Comparison of ENCODE assay signal across 18 cellular contexts in genomic region chr1:223836586-223836985, GRCh38. TPM values are rescaled to one million over a fixed set of nuclear protein-coding genes. Genes with fewer than 3 reads are reported as not detected.
DNase-seq lines count a peak whose midpoint lies in the region; ATAC-seq, FAIRE-seq and TF ChIP-seq lines count a peak whose summit lies in the region.
"Had no signal": no experiment of that assay in that cellular context is flagged by ENCODE, and none has a peak within 500 bp of the region (broad histone marks: within the 10 kb centered on the region; RNA-seq: fewer than 3 reads in every experiment).

No MANE protein-coding gene starts in this region.

- TF ChIP-seq RAD21 in K562 (CRISPR knock-in tag; conservative IDR thresholded peaks at IDR 0.05 in 1 of 2, IDR thresholded peaks at IDR 0.05 in 1 of 2): no peak

- TF ChIP-seq EP300 in K562 (IDR thresholded peaks at IDR 0.05; ENCODE audit: low read length): no peak

- no peaks in the 10 kb centered on the region for H3K9me1 ChIP-seq in K562 (ENCODE audit: control insufficient read depth, insufficient read depth, low read length)

- peaks cover 4% of the 10 kb centered on the region; the same call in 1 of the 2 replicates for H3K36me3 ChIP-seq in BLaER1
- H3K36me3 ChIP-seq in K562 (ENCODE audit: control insufficient read depth, insufficient read depth, low read length): peaks cover 12% of the 10 kb centered on the region; the same call in 1 of the 3 replicates
- no peaks in the 10 kb centered on the region for H3K36me3 ChIP-seq in neutrophil
- H3K36me3 ChIP-seq in heart left ventricle: no peaks in the 10 kb centered on the region
- H3K36me3 ChIP-seq: prostate gland had no signal

- POLR2A ChIA-PET in K562 (lab: Yijun Ruan, JAX): interaction anchor here (0.6 to 4.2 kb wide), 7 partner anchors 10 to 748 kb away, joined by 3 to 22 read pairs (median 5); partner anchors contain the start of gene TP53BP2

- H3K79me2 ChIP-seq in K562 (ENCODE audit: control insufficient read depth, insufficient read depth, low read length): peaks cover 100% of the 10 kb centered on the region

- DNase-seq in HL-60 (ENCODE audit: low read depth in 1 of 2, low spot score in 1 of 2) (no peak), K562 (ENCODE audit: extremely low read depth in 1 of 4, low spot score in 3 of 4) (peak in 2 of 4 experiments; percentile 39 to 47), NCI-H524 treated with DMSO at 0.1 percent for 48 hours (lab: John Stamatoyannopoulos, UW) (no peak), NOMO-1 treated with DMSO at 0.1 percent for 48 hours (lab: John Stamatoyannopoulos, UW; ENCODE audit: unreplicated experiment) (no peak), heart left ventricle (no peak)
- DNase-seq: activated CD4-positive, alpha-beta T cell treated with anti-CD3 and anti-CD28 coated beads for 36 hours; activated CD8-positive, alpha-beta memory T cell treated with anti-CD3 and anti-CD28 coated beads, Interleukin-2, amount 10 ng/mL, durations not matched to agents 7 days and 5 days; DMS79 treated with DMSO at 0.1 percent for 48 hours; effector memory CD4-positive, alpha-beta T cell; NCI-H2107; stimulated activated CD4-positive, alpha-beta T cell treated with anti-CD3 and anti-CD28 coated beads, Interleukin-4, amount 100 ng/mL, for 1 hour had no signal

- no TSS peak for BruUV-seq in K562 (replicated peaks; lab: Mats Ljungman, UMichigan)

- in situ Hi-C loops in K562 (cut with MboI): no loop called here

- TF ChIP-seq CTCF in HL-60 (IDR thresholded peaks at IDR 0.05; ENCODE audit: insufficient read depth, low read length) (no peak), K562 (IDR thresholded peaks at IDR 0.05 in 2 of 3, conservative IDR thresholded peaks at IDR 0.05 in 1 of 3; ENCODE audit: insufficient read depth in 2 of 3, low read depth in 1 of 3, low read length in 3 of 3) (no peak), neutrophil (IDR thresholded peaks at IDR 0.05) (no peak), heart left ventricle (IDR thresholded peaks at IDR 0.05) (no peak)

- H3K9me3 Mint-ChIP-seq in activated T-helper 17 cell treated with anti-CD3 and anti-CD28 coated beads, Interleukin-2, amount 50 U/mL, for 72 hours: no peaks in the 10 kb centered on the region

- H3K4me2 ChIP-seq in BLaER1 (peak overlapping the region; percentile 55), K562 (ENCODE audit: insufficient read depth, low read length) (no peak overlapping the region)

- no peak for FAIRE-seq in K562 (lab: Jason Lieb, UNC)
- FAIRE-seq: urothelium cell line had no signal

- CTCF ChIA-PET in K562 (lab: Yijun Ruan, JAX; ENCODE audit: low intra/inter-chr PET ratio): no interaction called here

- H3K4me3 Mint-ChIP-seq in activated T-helper 17 cell treated with anti-CD3 and anti-CD28 coated beads, Interleukin-2, amount 50 U/mL, for 72 hours: no peak overlapping the region
- H3K4me3 Mint-ChIP-seq: activated CD4-positive, alpha-beta T cell treated with anti-CD3 and anti-CD28 coated beads for 36 hours; activated CD8-positive, alpha-beta memory T cell treated with anti-CD3 and anti-CD28 coated beads, Interleukin-2, amount 10 ng/mL, durations not matched to agents 7 days and 5 days; activated naive CD8-positive, alpha-beta T cell had no signal

- H3K9me3 ChIP-seq in BLaER1: no peaks in the 10 kb centered on the region
- no peaks in the 10 kb centered on the region for H3K9me3 ChIP-seq in K562 (replicated peaks; ENCODE audit: control insufficient read depth, insufficient read depth, low read depth, low read length)
- H3K9me3 ChIP-seq in neutrophil: no peaks in the 10 kb centered on the region
- no peaks in the 10 kb centered on the region for H3K9me3 ChIP-seq in heart left ventricle
- H3K9me3 ChIP-seq: prostate gland had no signal

- peaks cover 100% of the 10 kb centered on the region for H4K20me1 ChIP-seq in BLaER1
- peaks cover 63% of the 10 kb centered on the region for H4K20me1 ChIP-seq in K562 (replicated peaks; ENCODE audit: control insufficient read depth, insufficient read depth, low read length)

- intact Hi-C loops in K562 (cut with micrococcal nuclease) (no loop called here), heart left ventricle (cut with DNase I) (no loop called here)

- H3K27me3 ChIP-seq in BLaER1 (no peaks in the 10 kb centered on the region), HL-60 (ENCODE audit: insufficient read depth, poor library complexity, severe bottlenecking) (no peaks in the 10 kb centered on the region), K562 (ENCODE audit: control insufficient read depth in 2 of 2, insufficient read depth in 2 of 2, low read length in 2 of 2) (no peaks in the 10 kb centered on the region), neutrophil (no peaks in the 10 kb centered on the region), heart left ventricle (no peaks in the 10 kb centered on the region)

- no peaks in the 10 kb centered on the region for H3K27me3 Mint-ChIP-seq in activated T-helper 17 cell treated with anti-CD3 and anti-CD28 coated beads, Interleukin-2, amount 50 U/mL, for 72 hours
- H3K27me3 Mint-ChIP-seq: activated CD4-positive, alpha-beta T cell treated with anti-CD3 and anti-CD28 coated beads for 36 hours; activated CD8-positive, alpha-beta memory T cell treated with anti-CD3 and anti-CD28 coated beads, Interleukin-2, amount 10 ng/mL, durations not matched to agents 7 days and 5 days; activated naive CD8-positive, alpha-beta T cell had no signal

- H3K4me3 ChIP-seq in BLaER1 (no peak overlapping the region), HL-60 (replicated peaks; ENCODE audit: insufficient read depth, low read length) (no peak overlapping the region), K562 (no peak overlapping the region), neutrophil (ENCODE audit: low read depth in 1 of 2, low read length in 1 of 2) (peak overlapping the region in 1 of 2 experiments; percentile 12), heart left ventricle (no peak overlapping the region)
- H3K4me3 ChIP-seq: prostate gland had no signal

- WGBS in K562 (ENCODE audit: insufficient coverage, low coverage, missing lambda C conversion rate): 8% methylated on average over 1 of the region's 1 CpG
- WGBS in heart left ventricle, 4 donors: 56 to 80% (median 71%) methylated on average over 1 of the region's 1 CpG

- no peak overlapping the region for H3K27ac Mint-ChIP-seq in activated T-helper 17 cell treated with anti-CD3 and anti-CD28 coated beads, Interleukin-2, amount 50 U/mL, for 72 hours
- H3K27ac Mint-ChIP-seq: activated CD4-positive, alpha-beta T cell treated with anti-CD3 and anti-CD28 coated beads for 36 hours; activated CD8-positive, alpha-beta memory T cell treated with anti-CD3 and anti-CD28 coated beads, Interleukin-2, amount 10 ng/mL, durations not matched to agents 7 days and 5 days; activated naive CD8-positive, alpha-beta T cell had no signal

- peaks cover 10% of the 10 kb centered on the region for H3K36me3 Mint-ChIP-seq in activated T-helper 17 cell treated with anti-CD3 and anti-CD28 coated beads, Interleukin-2, amount 50 U/mL, for 72 hours (ENCODE audit: low read depth)

- no peak overlapping the region for H2AFZ ChIP-seq in K562 (ENCODE audit: low read depth, low read length)

- TF ChIP-seq POLR2A in K562 (conservative IDR thresholded peaks at IDR 0.05) (no peak), heart left ventricle (IDR thresholded peaks at IDR 0.05) (no peak)

- ATAC-seq in K562 (peak; percentile 2; the same call in 1 of the 3 replicates), heart left ventricle (no peak)
- no peak for ATAC-seq in activated T-helper 17 cell treated with anti-CD3 and anti-CD28 coated beads, Interleukin-2, amount 50 U/mL, for 72 hours (replicated peaks)
- ATAC-seq: left lobe of liver had no signal

- no peak overlapping the region for H3K9ac ChIP-seq in BLaER1
- H3K9ac ChIP-seq in K562 (ENCODE audit: insufficient read depth in 1 of 2, low read depth in 2 of 2, low read length in 2 of 2): no peak overlapping the region

- peaks cover 75% of the 10 kb centered on the region for H3K4me1 ChIP-seq in BLaER1
- H3K4me1 ChIP-seq in K562 (replicated peaks in 1 of 2; ENCODE audit: control insufficient read depth in 2 of 2, insufficient read depth in 2 of 2, low read length in 2 of 2): peaks cover 15 to 76% of the 10 kb centered on the region in 2 experiments
- peaks cover 59 to 66% of the 10 kb centered on the region in 2 experiments for H3K4me1 ChIP-seq in neutrophil (ENCODE audit: control insufficient read depth in 1 of 2, insufficient read depth in 1 of 2, low read depth in 1 of 2, low read length in 1 of 2)
- peaks cover 0 to 88% (median 64%) of the 10 kb centered on the region in 12 donors for H3K4me1 ChIP-seq in heart left ventricle
- H3K4me1 ChIP-seq: prostate gland had no signal

- H3K4me1 Mint-ChIP-seq in activated T-helper 17 cell treated with anti-CD3 and anti-CD28 coated beads, Interleukin-2, amount 50 U/mL, for 72 hours: peaks cover 24% of the 10 kb centered on the region

- H3K27ac ChIP-seq in BLaER1 (no peak overlapping the region), HL-60 (replicated peaks) (peak overlapping the region; percentile 59), K562 (ENCODE audit: extremely low read depth, low read depth, low read length) (no peak overlapping the region), neutrophil (peak overlapping the region; percentile 56), heart left ventricle (peak overlapping the region in 1 of 12 donors; percentile 53)
- H3K27ac ChIP-seq: prostate gland had no signal

TF ChIP-seq in K562, 482 proteins besides CTCF, POLR2A, EP300 and RAD21 (continues in another document):
- TF ChIP-seq SUPT5H (IDR thresholded peaks at IDR 0.05): no peak

RNA-seq across cellular contexts. Expression of gene TP53BP2, which starts 9.2 kb away (rescaled TPM):
- 148 and 229 TPM in 2 replicates for total RNA-seq in K562 (2011; cell fraction: chromatin; rRNA removed; ENCODE audit: low replicate concordance)
- 41.5 and 70.5 TPM in 2 replicates for total RNA-seq in K562 (2011; cell fraction: nucleolus; rRNA removed)
- 85.0 and 85.5 TPM in 2 replicates for total RNA-seq in K562 (2011; cell fraction: nucleoplasm; rRNA removed)
- total RNA-seq in K562 (2014; rRNA removed) (40.1 and 43.1 TPM in 2 replicates), K562 (2014; rRNA removed; fragmentation: Illumina TruSeq; extraction: Trizol) (50.4 and 50.6 TPM in 2 replicates), K562 (2015; rRNA removed; fragmentation: Illumina TruSeq; extraction: Trizol) (51.9 and 55.1 TPM in 2 replicates), K562 (2021) (54.3 and 69.6 TPM in 2 replicates), heart left ventricle (10 to 100 TPM; 14.9 to 44.8 (median 23.4) TPM)
- polyA plus RNA-seq in K562 (2011; rRNA removed) (30.0 and 37.5 TPM in 2 replicates), K562 (2014; fragmentation: Illumina TruSeq; extraction: Trizol) (47.5 and 55.6 TPM in 2 replicates), K562 (2014; fragmentation: Nextera tagmentation; extraction: Ambion mirVana) (10 to 100 TPM; 17.0 to 20.7 TPM), K562 (2014; rRNA removed) (39.2 and 39.6 TPM in 2 replicates), heart left ventricle (10 to 100 TPM in 1 of 2 donors, 1 to 10 TPM in 1; 4.6 to 15.4 TPM)
- polyA plus RNA-seq in K562 (2011; cell fraction: cytosol; rRNA removed): 18.2 and 23.5 TPM in 2 replicates
- 34.9 and 41.6 TPM in 2 replicates for polyA plus RNA-seq in K562 (2011; cell fraction: nucleus; rRNA removed)
- polyA plus RNA-seq in K562 (2012): 23.5 and 27.0 TPM in 2 replicates
- 125 and 160 TPM in 2 replicates for polyA minus RNA-seq in K562 (2011; rRNA and poly(A)+ RNA removed)
- 26.9 and 28.9 TPM in 2 replicates for polyA minus RNA-seq in K562 (2011; cell fraction: cytosol; rRNA and poly(A)+ RNA removed)
- polyA minus RNA-seq in K562 (2011; cell fraction: nucleus; rRNA and poly(A)+ RNA removed): 56.0 and 75.9 TPM in 2 replicates
- total RNA-seq in activated T-helper 17 cell treated with anti-CD3 and anti-CD28 coated beads, Interleukin-2, amount 50 U/mL, for 72 hours: 10 to 100 TPM; 37.4 to 38.4 TPM

Comparison
In these comparisons a context has a peak if more than half of its experiments do, and no peak if none do; other contexts are left out.
1. H3K27ac ChIP-seq: peak in HL-60 (single experiment) and neutrophil (single experiment); none in BLaER1 (single experiment) and K562 (single experiment).